ENCODE assay signal across 7 cellular contexts in the genomic region with DNA sequence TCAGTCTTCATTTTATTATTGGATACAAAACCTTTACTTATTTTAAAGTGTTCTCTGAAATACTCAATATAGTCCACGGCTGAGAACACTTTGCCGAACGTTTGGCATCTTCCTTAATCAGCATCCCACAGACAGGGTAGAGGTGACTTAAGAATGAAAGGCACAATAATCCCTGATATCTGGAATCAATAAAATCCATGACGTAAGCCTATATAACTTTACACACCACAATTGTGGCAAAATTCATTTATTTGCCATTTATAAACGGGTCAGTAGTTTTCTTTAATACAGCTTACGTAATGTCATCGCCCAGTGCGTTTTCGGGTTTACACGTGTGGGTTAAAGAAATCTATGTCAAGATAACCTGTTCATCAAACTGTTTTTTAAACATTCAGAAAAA. TPM values are rescaled to one million over a fixed set of nuclear protein-coding genes. Genes with fewer than 3 reads are reported as not detected.
DNase-seq lines count a peak whose midpoint lies in the region; ATAC-seq and TF ChIP-seq lines count a peak whose summit lies in the region.

No MANE protein-coding gene starts in this region.

- H3K36me3 Mint-ChIP-seq in stimulated activated effector memory CD8-positive, alpha-beta T cell treated with anti-CD3 and anti-CD28 coated beads, Interleukin-12 subunit alpha, Interleukin-12 subunit beta, amount 100 ng/mL, for 72 hours: peaks cover 14% of the 10 kb centered on the region

- no peaks in the 10 kb centered on the region for H4K20me1 ChIP-seq in hepatocyte (ENCODE audit: insufficient read depth, poor library complexity, severe bottlenecking)

- H3K4me1 Mint-ChIP-seq in stimulated activated effector memory CD8-positive, alpha-beta T cell treated with anti-CD3 and anti-CD28 coated beads, Interleukin-12 subunit alpha, Interleukin-12 subunit beta, amount 100 ng/mL, for 72 hours: peaks cover 72% of the 10 kb centered on the region

- no peaks in the 10 kb centered on the region for H3K36me3 ChIP-seq in HUES6 (ENCODE audit: control insufficient read depth, insufficient read depth, low read length)
- no peaks in the 10 kb centered on the region for H3K36me3 ChIP-seq in WERI-Rb-1
- no peaks in the 10 kb centered on the region for H3K36me3 ChIP-seq in hepatocyte (replicated peaks; ENCODE audit: insufficient read depth, low read depth)

- no peaks in the 10 kb centered on the region for H3K9me2 ChIP-seq in hepatocyte (replicated peaks; ENCODE audit: insufficient read depth)

- no peak overlapping the region for H2AFZ ChIP-seq in hepatocyte

- H3K4me1 ChIP-seq in HUES6 (ENCODE audit: control insufficient read depth, insufficient read depth, low read length) (peaks cover 17% of the 10 kb centered on the region), hepatocyte (ENCODE audit: insufficient read depth) (peaks cover 22% of the 10 kb centered on the region)

- H3K4me3 ChIP-seq in HUES6 (ENCODE audit: low read depth, low read length): peak overlapping the region; percentile 76
- peak overlapping the region; percentile 46 for H3K4me3 ChIP-seq in WERI-Rb-1 (ENCODE audit: low read depth, low read length)
- peak overlapping the region; percentile 74 for H3K4me3 ChIP-seq in hepatocyte

- H3K27me3 ChIP-seq in HUES6 (ENCODE audit: control insufficient read depth, insufficient read depth, low read length) (peaks cover 65% of the 10 kb centered on the region), WERI-Rb-1 (ENCODE audit: insufficient read depth, low read depth, severe bottlenecking) (no peaks in the 10 kb centered on the region), hepatocyte (no peaks in the 10 kb centered on the region)

- 57% methylated on average over 10 of the region's 10 CpGs for WGBS in hepatocyte (ENCODE audit: low lambda C conversion rate, missing lambda C conversion rate)

- ATAC-seq in stimulated activated effector memory CD8-positive, alpha-beta T cell treated with anti-CD3 and anti-CD28 coated beads, Interleukin-12 subunit alpha, Interleukin-12 subunit beta, amount 100 ng/mL, for 72 hours: no peak
- ATAC-seq in HG03097 (IDR thresholded peaks at IDR 0.05; ENCODE audit: low FRiP score, unreplicated experiment): no peak

- no peak for DNase-seq in WERI-Rb-1
- DNase-seq in hepatocyte (ENCODE audit: low spot score): no peak
- no peak for DNase-seq in stimulated activated effector memory CD8-positive, alpha-beta T cell treated with anti-CD3 and anti-CD28 coated beads, Interleukin-12 subunit alpha, Interleukin-12 subunit beta, amount 100 ng/mL, for 72 hours (ENCODE audit: low spot score in 2 of 2)
- DNase-seq in NCI-H226: no peak
- no peak for DNase-seq in NK-92 treated with Interleukin-12 subunit alpha and Interleukin-12 subunit beta, amount 100 ng/mL, for 24 hours (lab: John Stamatoyannopoulos, UW)

- H3K27ac Mint-ChIP-seq in stimulated activated effector memory CD8-positive, alpha-beta T cell treated with anti-CD3 and anti-CD28 coated beads, Interleukin-12 subunit alpha, Interleukin-12 subunit beta, amount 100 ng/mL, for 72 hours: peak overlapping the region; percentile 80

- H3K9me3 ChIP-seq in HUES6 (ENCODE audit: control insufficient read depth, insufficient read depth, low read depth, low read length) (no peaks in the 10 kb centered on the region; the same call in 1 of the 2 replicates), WERI-Rb-1 (ENCODE audit: severe bottlenecking) (no peaks in the 10 kb centered on the region), hepatocyte (ENCODE audit: low read depth) (no peaks in the 10 kb centered on the region)

- peak overlapping the region; percentile 91 for H3K4me2 ChIP-seq in hepatocyte

- H3K27ac ChIP-seq in HUES6 (ENCODE audit: low read depth, low read length) (no peak overlapping the region), WERI-Rb-1 (no peak overlapping the region), hepatocyte (peak overlapping the region; percentile 65)

- no peaks in the 10 kb centered on the region for H3K9me3 Mint-ChIP-seq in stimulated activated effector memory CD8-positive, alpha-beta T cell treated with anti-CD3 and anti-CD28 coated beads, Interleukin-12 subunit alpha, Interleukin-12 subunit beta, amount 100 ng/mL, for 72 hours

- H3K4me3 Mint-ChIP-seq in stimulated activated effector memory CD8-positive, alpha-beta T cell treated with anti-CD3 and anti-CD28 coated beads, Interleukin-12 subunit alpha, Interleukin-12 subunit beta, amount 100 ng/mL, for 72 hours: peak overlapping the region; percentile 81

- no peak overlapping the region for H3K9ac ChIP-seq in HUES6 (ENCODE audit: low read length)

- peaks cover 44% of the 10 kb centered on the region for H3K79me2 ChIP-seq in hepatocyte

- no peak for TF ChIP-seq CTCF in WERI-Rb-1 (IDR thresholded peaks at IDR 0.05; ENCODE audit: low read depth, low read length)
- no peak for TF ChIP-seq CTCF in hepatocyte (IDR thresholded peaks at IDR 0.05; ENCODE audit: poor library complexity)

RNA-seq across cellular contexts. Expression of gene MGAT4A, which starts 1.3 kb away (rescaled TPM):
- total RNA-seq in hepatocyte: 21.6 and 22.2 TPM in 2 replicates
- 10.1 and 10.5 TPM in 2 replicates for polyA plus RNA-seq in hepatocyte
